ENCODE assay signal across 12 cellular contexts in the genomic region with DNA sequence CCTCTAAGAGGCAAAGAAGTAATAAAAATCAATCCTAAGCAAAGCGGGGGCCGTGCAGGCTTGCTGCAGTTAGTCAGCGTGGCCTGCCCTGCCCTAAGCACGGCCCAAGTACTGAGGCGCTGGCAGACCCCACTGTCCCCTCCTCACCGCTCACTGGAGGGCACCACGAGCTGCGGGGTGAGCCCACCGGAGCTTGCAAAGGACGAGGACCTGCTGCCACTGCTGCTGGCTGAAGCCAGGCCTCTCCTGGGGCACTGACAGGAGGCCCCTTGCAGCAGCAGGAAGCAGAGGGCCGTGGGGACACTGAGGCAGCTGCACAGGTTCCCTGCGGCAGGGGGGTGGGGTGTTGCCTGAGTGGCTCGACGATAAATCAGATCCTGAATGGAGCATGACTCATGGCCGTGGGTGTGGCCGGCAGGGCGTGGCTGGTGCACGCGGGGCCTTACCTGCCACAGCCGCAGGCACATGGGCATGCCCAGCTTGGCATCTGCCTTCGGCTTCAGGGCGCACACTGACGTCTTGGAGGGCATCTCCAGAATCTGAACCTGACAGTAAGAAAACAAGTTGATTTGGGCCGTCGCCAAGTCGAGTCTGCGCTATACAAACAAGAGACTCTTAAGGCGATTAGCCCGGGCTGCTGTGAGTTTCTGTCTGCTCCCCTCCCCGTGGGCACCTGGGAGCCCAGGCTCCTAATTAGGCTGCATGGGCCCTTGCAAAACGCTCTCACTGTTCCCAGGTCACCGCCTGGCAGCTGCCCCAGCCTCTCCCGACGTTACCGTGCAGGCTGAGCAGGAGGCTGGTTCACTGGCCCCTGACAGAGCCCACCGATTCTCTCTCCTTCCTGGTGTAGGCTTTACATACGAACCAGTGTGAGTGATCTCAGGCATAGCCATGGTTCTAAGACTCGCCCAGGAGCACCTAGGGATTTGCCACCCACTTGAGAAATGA. TPM values are rescaled to one million over a fixed set of nuclear protein-coding genes. Genes with fewer than 3 reads are reported as not detected.
DNase-seq lines count a peak whose midpoint lies in the region; ATAC-seq, FAIRE-seq and TF ChIP-seq lines count a peak whose summit lies in the region.
"Had no signal": no experiment of that assay in that cellular context is flagged by ENCODE, and none has a peak within 500 bp of the region (broad histone marks: within the 10 kb centered on the region; RNA-seq: fewer than 3 reads in every experiment).

No MANE protein-coding gene starts in this region.

- H3K9ac ChIP-seq in mesendoderm (ENCODE audit: low read length), result no peak overlapping the region

- H3K18ac ChIP-seq in mesendoderm (ENCODE audit: low read length), result no peak overlapping the region

- CTCF ChIA-PET in A549 (lab: Yijun Ruan, JAX), result interaction anchor here (0.7 to 3.5 kb wide), 3 partner anchors 46 to 104 kb away, joined by 3 to 11 read pairs (median 3); no protein-coding TSS in a partner anchor

- H2BK120ac ChIP-seq in mesendoderm (ENCODE audit: low read depth, low read length), result no peak overlapping the region

- no peak overlapping the region for H3K4ac ChIP-seq in mesendoderm (ENCODE audit: low read depth, low read length)

- H3K23ac ChIP-seq in mesendoderm (ENCODE audit: low read length), result no peak overlapping the region

- no peak overlapping the region for H2AK5ac ChIP-seq in mesendoderm (ENCODE audit: low read length)

- WGBS in A549 (ENCODE audit: missing lambda C conversion rate), result 34% methylated on average over 24 of the region's 38 CpGs
- no CpG with 5 or more reads among the region's 38 CpGs for WGBS in mesendoderm (ENCODE audit: extremely low coverage, insufficient coverage, low lambda C conversion rate)

- H3K9me3 ChIP-seq in A549, result no peaks in the 10 kb centered on the region
- H3K9me3 ChIP-seq: vagina had no signal

- H3K79me2 ChIP-seq in mesendoderm (ENCODE audit: control insufficient read depth, insufficient read depth, low read length), result no peaks in the 10 kb centered on the region

- TF ChIP-seq CTCF in A549 (IDR thresholded peaks at IDR 0.05), result no peak

- TF ChIP-seq POLR2A in A549 (IDR thresholded peaks at IDR 0.05; ENCODE audit: low read length) (no peak), H54 (IDR thresholded peaks at IDR 0.05; ENCODE audit: low read depth, low read length) (no peak)

- ATAC-seq in A549 (peak; percentile 59 to 70), SK-N-SH treated with all-trans-retinoic acid at 6 μM for 48 hours (no peak), left colon (peak; percentile 99), HG03196 (IDR thresholded peaks at IDR 0.05; ENCODE audit: unreplicated experiment) (no peak), GM19351 (IDR thresholded peaks at IDR 0.05; ENCODE audit: unreplicated experiment) (no peak)

- intact Hi-C loops in left colon (cut with DNase I, micrococcal nuclease), result no loop called here

- POLR2A ChIA-PET in A549 (lab: Yijun Ruan, JAX), result no interaction called here

- H3K27ac ChIP-seq in A549, result peak overlapping the region; percentile 47 to 77; a peak in 5 of 6 replicates
- no peak overlapping the region for H3K27ac ChIP-seq in mesendoderm (ENCODE audit: low read depth, low read length)
- H3K27ac ChIP-seq: vagina had no signal

- H3K4me1 ChIP-seq in A549, result peaks cover 15% of the 10 kb centered on the region
- H3K4me1 ChIP-seq in mesendoderm (ENCODE audit: control insufficient read depth, low read depth, low read length), result no peaks in the 10 kb centered on the region

- no peak for FAIRE-seq in A549 (lab: Jason Lieb, UNC)
- no peak for FAIRE-seq in H54 (lab: Jason Lieb, UNC)

- TF ChIP-seq EP300 in A549 (IDR thresholded peaks at IDR 0.05), result no peak

- no peaks in the 10 kb centered on the region for H3K79me1 ChIP-seq in mesendoderm (ENCODE audit: low read length)

- no peak overlapping the region for H3K4me3 ChIP-seq in A549
- no peak overlapping the region for H3K4me3 ChIP-seq in mesendoderm (ENCODE audit: low read length)
- H3K4me3 ChIP-seq: vagina had no signal

- no peak overlapping the region for H2BK15ac ChIP-seq in mesendoderm (replicated peaks; ENCODE audit: low read depth)

- TF ChIP-seq RAD21 in A549 (conservative IDR thresholded peaks at IDR 0.05 in 1 of 2, IDR thresholded peaks at IDR 0.05 in 1 of 2), result no peak

- H4K8ac ChIP-seq in mesendoderm (ENCODE audit: low read depth, low read length), result no peak overlapping the region

- no peak overlapping the region for H3K56ac ChIP-seq in mesendoderm (ENCODE audit: low read length)

- H2BK5ac ChIP-seq in mesendoderm (ENCODE audit: low read length), result no peak overlapping the region

- DNase-seq in A549 (ENCODE audit: low read depth in 1 of 2, low spot score in 1 of 2) (peak; percentile 42 to 50), H54 (ENCODE audit: insufficient read length, low spot score) (peak; percentile 46), left colon (peak; percentile 87 to 91), iPS-NIHi7 (ENCODE audit: extremely low spot score) (no peak), mesendoderm (no peak)
- DNase-seq: activated CD8-positive, alpha-beta memory T cell treated with anti-CD3 and anti-CD28 coated beads, Interleukin-2, amount 50 U/mL, for 48 hours; GDM1; midbrain had no signal

- H4K5ac ChIP-seq in mesendoderm (ENCODE audit: low read length), result no peak overlapping the region

- no peaks in the 10 kb centered on the region for H3K36me3 ChIP-seq in mesendoderm (ENCODE audit: control insufficient read depth, insufficient read depth, low read length)
- H3K36me3 ChIP-seq: vagina had no signal

- no peaks in the 10 kb centered on the region for H3K27me3 ChIP-seq in mesendoderm (ENCODE audit: insufficient read depth, low read length, poor library complexity)
- H3K27me3 ChIP-seq: vagina had no signal

- peak overlapping the region; percentile 69 for H3K4me2 ChIP-seq in A549
- H3K4me2 ChIP-seq in mesendoderm (ENCODE audit: low read length), result no peak overlapping the region

TF ChIP-seq in A549, 52 proteins besides CTCF, POLR2A, EP300 and RAD21 (continues in another document):
- TF ChIP-seq FOSL2 (IDR thresholded peaks at IDR 0.05) (no peak), FOSL2 (CRISPR knock-in tag; IDR thresholded peaks at IDR 0.05) (peak; percentile 64), HOXA7 (CRISPR knock-in tag; IDR thresholded peaks at IDR 0.05) (no peak)
- TF ChIP-seq, protein P1, sequence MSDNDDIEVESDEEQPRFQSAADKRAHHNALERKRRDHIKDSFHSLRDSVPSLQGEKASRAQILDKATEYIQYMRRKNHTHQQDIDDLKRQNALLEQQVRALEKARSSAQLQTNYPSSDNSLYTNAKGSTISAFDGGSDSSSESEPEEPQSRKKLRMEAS (IDR thresholded peaks at IDR 0.05), result peak; percentile 66
- TF ChIP-seq, protein P2, sequence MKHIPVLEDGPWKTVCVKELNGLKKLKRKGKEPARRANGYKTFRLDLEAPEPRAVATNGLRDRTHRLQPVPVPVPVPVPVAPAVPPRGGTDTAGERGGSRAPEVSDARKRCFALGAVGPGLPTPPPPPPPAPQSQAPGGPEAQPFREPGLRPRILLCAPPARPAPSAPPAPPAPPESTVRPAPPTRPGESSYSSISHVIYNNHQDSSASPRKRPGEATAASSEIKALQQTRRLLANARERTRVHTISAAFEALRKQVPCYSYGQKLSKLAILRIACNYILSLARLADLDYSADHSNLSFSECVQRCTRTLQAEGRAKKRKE (CRISPR knock-in tag; IDR thresholded peaks at IDR 0.05; ENCODE audit: low read depth), result no peak

TF ChIP-seq in SK-N-SH treated with all-trans-retinoic acid at 6 μM for 48 hours, 23 proteins besides CTCF, POLR2A, EP300 and RAD21:
- TF ChIP-seq OSR1 (CRISPR knock-in tag; IDR thresholded peaks at IDR 0.05), result no peak
- no peak for TF ChIP-seq ZC3H10 (CRISPR knock-in tag; IDR thresholded peaks at IDR 0.05)
- TF ChIP-seq ZFP3 (CRISPR knock-in tag; IDR thresholded peaks at IDR 0.05), result peak; percentile 78
- no peak for TF ChIP-seq SNAI2 (CRISPR knock-in tag; IDR thresholded peaks at IDR 0.05)
- TF ChIP-seq, protein P3, sequence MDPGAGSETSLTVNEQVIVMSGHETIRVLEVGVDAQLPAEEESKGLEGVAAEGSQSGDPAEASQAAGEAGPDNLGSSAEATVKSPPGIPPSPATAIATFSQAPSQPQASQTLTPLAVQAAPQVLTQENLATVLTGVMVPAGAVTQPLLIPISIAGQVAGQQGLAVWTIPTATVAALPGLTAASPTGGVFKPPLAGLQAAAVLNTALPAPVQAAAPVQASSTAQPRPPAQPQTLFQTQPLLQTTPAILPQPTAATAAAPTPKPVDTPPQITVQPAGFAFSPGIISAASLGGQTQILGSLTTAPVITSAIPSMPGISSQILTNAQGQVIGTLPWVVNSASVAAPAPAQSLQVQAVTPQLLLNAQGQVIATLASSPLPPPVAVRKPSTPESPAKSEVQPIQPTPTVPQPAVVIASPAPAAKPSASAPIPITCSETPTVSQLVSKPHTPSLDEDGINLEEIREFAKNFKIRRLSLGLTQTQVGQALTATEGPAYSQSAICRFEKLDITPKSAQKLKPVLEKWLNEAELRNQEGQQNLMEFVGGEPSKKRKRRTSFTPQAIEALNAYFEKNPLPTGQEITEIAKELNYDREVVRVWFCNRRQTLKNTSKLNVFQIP (CRISPR knock-in tag; IDR thresholded peaks at IDR 0.05; ENCODE audit: borderline replicate concordance, low read depth), result no peak

RNA-seq across cellular contexts. Expression of a gene that starts 45.9 kb away (rescaled TPM):
- polyA plus RNA-seq in A549 (2011; rRNA removed), result 0.30 and 0.66 TPM in 2 replicates
- 2.2 and 3.6 TPM in 2 replicates for polyA plus RNA-seq in A549 (2012; cell fraction: cytosol; rRNA removed)
- polyA plus RNA-seq in A549 (2012; cell fraction: nucleus; rRNA removed), result 9.3 and 10.3 TPM in 2 replicates
- polyA plus RNA-seq in A549 (2017; fragmentation: RNase III; extraction: RNeasy Plus Mini Kit Qiagen cat#74134 plus additional on column Dnase treatment), result 2.8 to 3.0 TPM (median 2.9 TPM) in 3 replicates
- 0.95 and 1.8 TPM in 2 replicates for polyA minus RNA-seq in A549 (2011; rRNA and poly(A)+ RNA removed)
- 1 to 10 TPM; 1.6 to 1.9 TPM for total RNA-seq in left colon
- polyA plus RNA-seq in mesendoderm (2013, experiment 1 of 2), result 0.03 TPM
- polyA plus RNA-seq in mesendoderm (2013, experiment 2 of 2), result 0.10 TPM

RNA-seq across cellular contexts. Expression of a gene that starts 48.2 kb away (rescaled TPM):
- polyA plus RNA-seq in A549 (2011; rRNA removed), result 1.6 and 1.8 TPM in 2 replicates
- 11.3 and 16.1 TPM in 2 replicates for polyA plus RNA-seq in A549 (2012; cell fraction: cytosol; rRNA removed)
- polyA plus RNA-seq in A549 (2012; cell fraction: nucleus; rRNA removed), result 14.3 and 27.3 TPM in 2 replicates
- 8.2 to 10.3 TPM (median 8.9 TPM) in 3 replicates for polyA plus RNA-seq in A549 (2017; fragmentation: RNase III; extraction: RNeasy Plus Mini Kit Qiagen cat#74134 plus additional on column Dnase treatment)
- 0.45 and 0.58 TPM in 2 replicates for polyA minus RNA-seq in A549 (2011; rRNA and poly(A)+ RNA removed)
- total RNA-seq in left colon, result 1 to 10 TPM; 3.3 to 4.6 TPM
- 4.7 TPM for polyA plus RNA-seq in mesendoderm (2013, experiment 1 of 2)
- 4.2 TPM for polyA plus RNA-seq in mesendoderm (2013, experiment 2 of 2)

RNA-seq across cellular contexts. Expression of a gene that starts 48.2 kb away (rescaled TPM):
- polyA plus RNA-seq in A549 (2011; rRNA removed) (4.4 and 4.5 TPM in 2 replicates), A549 (2017; fragmentation: RNase III; extraction: RNeasy Plus Mini Kit Qiagen cat#74134 plus additional on column Dnase treatment) (5.1 to 5.3 TPM (median 5.1 TPM) in 3 replicates)
- polyA plus RNA-seq in A549 (2012; cell fraction: cytosol; rRNA removed), result 4.7 and 6.4 TPM in 2 replicates
- polyA plus RNA-seq in A549 (2012; cell fraction: nucleus; rRNA removed), result 17.3 and 23.4 TPM in 2 replicates
- 7.9 and 9.6 TPM in 2 replicates for polyA minus RNA-seq in A549 (2011; rRNA and poly(A)+ RNA removed)
- total RNA-seq in left colon, result 1 to 10 TPM; 8.2 to 9.0 TPM
- 7.4 TPM for polyA plus RNA-seq in mesendoderm (2013, experiment 1 of 2)
- polyA plus RNA-seq in mesendoderm (2013, experiment 2 of 2), result 7.6 TPM

Comparison
In these comparisons a context has a peak if more than half of its experiments do, and no peak if none do; other contexts are left out.
1. ATAC-seq: peak in A549 (2 of 2) and left colon (single experiment); none in SK-N-SH treated with all-trans-retinoic acid at 6 μM for 48 hours (single experiment), HG03196 (single experiment) and GM19351 (single experiment).
2. DNase-seq: peak in A549 (2 of 2), H54 (single experiment) and left colon (2 of 2); none in iPS-NIHi7 (single experiment) and mesendoderm (single experiment).